Comparison of ENCODE assay signal across 1 cellular context in the genomic region with DNA sequence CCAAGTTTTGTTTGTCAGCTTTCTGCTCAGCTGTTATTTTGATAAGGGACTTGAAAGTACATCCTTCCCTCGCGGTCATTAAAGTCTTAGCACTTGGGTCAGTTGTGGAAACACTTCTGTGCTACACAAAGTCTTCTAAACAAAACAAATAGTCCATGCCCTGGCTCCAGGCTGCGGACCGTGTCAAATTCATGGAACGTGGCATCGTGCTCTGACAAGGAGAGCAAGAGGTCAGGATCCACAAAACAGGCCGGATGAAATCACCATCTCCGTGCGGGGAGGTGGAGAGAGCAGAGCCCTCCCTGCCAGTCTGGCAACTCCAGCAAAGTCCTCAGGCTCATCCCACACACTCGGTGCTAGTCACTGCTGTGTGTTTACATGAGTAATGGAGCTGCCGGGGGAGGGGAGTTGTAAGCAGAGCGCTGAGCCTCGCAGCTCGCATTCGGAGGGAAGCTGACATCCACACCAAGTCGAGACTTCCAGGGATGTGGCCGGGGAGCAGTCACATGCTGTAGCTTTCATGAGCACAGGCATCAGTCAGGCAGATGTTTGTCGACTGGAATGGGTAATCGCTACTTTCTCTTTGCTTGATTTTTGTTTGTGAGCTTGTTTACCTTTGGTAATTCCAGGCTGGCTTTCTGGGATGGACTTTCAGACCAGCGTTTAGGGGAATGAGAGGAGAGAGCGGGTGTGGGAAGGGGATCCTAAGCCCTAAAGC.
TF ChIP-seq lines count a peak whose summit lies in the region.

No MANE protein-coding gene starts in this region.

TF ChIP-seq in IMR-90, 13 proteins besides CTCF, POLR2A, EP300 and RAD21:
- TF ChIP-seq USF2 (IDR thresholded peaks at IDR 0.05; ENCODE audit: low read depth, low read length) (peak; percentile 74), CHD1 (IDR thresholded peaks at IDR 0.05; ENCODE audit: low read depth, low read length) (no peak), MAFK (IDR thresholded peaks at IDR 0.05; ENCODE audit: low read depth, low read length) (0 out of 2 replicates have a peak, but pooled peaks have one; percentile 16), FOS (IDR thresholded peaks at IDR 0.05; ENCODE audit: low read depth, low read length) (peak; percentile 89), SMC3 (IDR thresholded peaks at IDR 0.05; ENCODE audit: low read depth, low read length) (peak; percentile 8), MXI1 (IDR thresholded peaks at IDR 0.05; ENCODE audit: borderline replicate concordance, low read depth, low read length) (peak; percentile 95; the same call in 1 of the 2 replicates), ELK1 (IDR thresholded peaks at IDR 0.05; ENCODE audit: borderline replicate concordance, low read depth, low read length) (no peak), NFE2L2 (IDR thresholded peaks at IDR 0.05; ENCODE audit: low read depth, low read length) (no peak), CEBPB (IDR thresholded peaks at IDR 0.05; ENCODE audit: low read depth, low read length) (peak; percentile 36; the same call in 1 of the 2 replicates), MAZ (IDR thresholded peaks at IDR 0.05; ENCODE audit: borderline replicate concordance, low read depth, low read length) (peak; percentile 87), RCOR1 (IDR thresholded peaks at IDR 0.05; ENCODE audit: insufficient replicate concordance, low read length) (peak; percentile 66), BHLHE40 (IDR thresholded peaks at IDR 0.05; ENCODE audit: low read depth, low read length) (peak; percentile 74), RFX5 (IDR thresholded peaks at IDR 0.05; ENCODE audit: low read depth, low read length) (no peak)
